Comparison of ENCODE assay signal across 35 cellular contexts in genomic region chr1:121538943-121539575, GRCh38.
DNase-seq lines count a peak whose midpoint lies in the region; FAIRE-seq and TF ChIP-seq lines count a peak whose summit lies in the region.
"Had no signal": no experiment of that assay in that cellular context is flagged by ENCODE, and none has a peak within 500 bp of the region (broad histone marks: within the 10 kb centered on the region; RNA-seq: fewer than 3 reads in every experiment).

No MANE protein-coding gene starts in this region.

- TF ChIP-seq CTCF in osteoblast (IDR thresholded peaks at IDR 0.05; ENCODE audit: extremely low read depth, low read depth, low read length) (no peak), thyroid gland (IDR thresholded peaks at IDR 0.05) (no peak), CD14-positive monocyte (IDR thresholded peaks at IDR 0.05) (no peak)

- intact Hi-C loops in thyroid gland (cut with DNase I) (no loop called here), CD14-positive monocyte (cut with micrococcal nuclease) (no loop called here)

- no peaks in the 10 kb centered on the region for H3K79me2 ChIP-seq in osteoblast (ENCODE audit: insufficient read depth, low read length)
- H3K79me2 ChIP-seq: parathyroid adenoma had no signal

- no peaks in the 10 kb centered on the region for H3K27me3 Mint-ChIP-seq in CD14-positive monocyte (ENCODE audit: low read depth in 3 of 3)
- H3K27me3 Mint-ChIP-seq: activated CD8-positive, alpha-beta memory T cell treated with anti-CD3 and anti-CD28 coated beads, Interleukin-2, amount 10 ng/mL, durations not matched to agents 7 days and 5 days; CD4-positive, CD25-positive, alpha-beta regulatory T cell had no signal

- H3K27me3 ChIP-seq in osteoblast (ENCODE audit: insufficient read depth, low read length) = no peaks in the 10 kb centered on the region
- H3K27me3 ChIP-seq in thyroid gland = no peaks in the 10 kb centered on the region
- H3K27me3 ChIP-seq: right atrium auricular region, testis had no signal

- peaks cover 0 to 4% (median 0%) of the 10 kb centered on the region in 7 donors for H3K9me3 Mint-ChIP-seq in CD14-positive monocyte
- H3K9me3 Mint-ChIP-seq: neural crest cell had no signal

- H3K27ac ChIP-seq in osteoblast (ENCODE audit: low read depth, low read length) = no peak overlapping the region
- H3K27ac ChIP-seq in thyroid gland = no peak overlapping the region
- H3K27ac ChIP-seq: 22Rv1, left ventricle myocardium inferior, parathyroid adenoma, right atrium auricular region, testis had no signal

- TF ChIP-seq POLR2A in thyroid gland (IDR thresholded peaks at IDR 0.05) = no peak
- TF ChIP-seq POLR2A in GM12892 (IDR thresholded peaks at IDR 0.05; ENCODE audit: low read depth, low read length) = no peak

- H3K36me3 Mint-ChIP-seq in CD14-positive monocyte = no peaks in the 10 kb centered on the region
- H3K36me3 Mint-ChIP-seq: CD4-positive, CD25-positive, alpha-beta regulatory T cell had no signal

- WGBS in thyroid gland, 2 donors = 46 to 48% methylated on average over 2 of the region's 2 CpGs

- H3K9me3 ChIP-seq in osteoblast (ENCODE audit: low read depth, low read length) = no peaks in the 10 kb centered on the region
- no peaks in the 10 kb centered on the region for H3K9me3 ChIP-seq in thyroid gland
- H3K9me3 ChIP-seq: left ventricle myocardium inferior, right atrium auricular region, testis had no signal

- no peaks in the 10 kb centered on the region for H4K20me1 ChIP-seq in osteoblast (ENCODE audit: insufficient read depth, low read length)

- FAIRE-seq in GM12892 (lab: Jason Lieb, UNC) = no peak
- FAIRE-seq: astrocyte, D721Med, GM12878, keratinocyte, TTC549 had no signal

- H3K4me3 Mint-ChIP-seq in CD14-positive monocyte = no peak overlapping the region
- H3K4me3 Mint-ChIP-seq: activated CD8-positive, alpha-beta memory T cell treated with anti-CD3 and anti-CD28 coated beads, Interleukin-2, amount 10 ng/mL, durations not matched to agents 7 days and 5 days; CD4-positive, CD25-positive, alpha-beta regulatory T cell; neural crest cell had no signal

- no peak overlapping the region for H3K4me2 ChIP-seq in osteoblast (ENCODE audit: insufficient read depth, low read length)

- H2AFZ ChIP-seq in osteoblast (ENCODE audit: low read length) = no peak overlapping the region
- H2AFZ ChIP-seq: parathyroid adenoma had no signal

- no peak overlapping the region for H3K27ac Mint-ChIP-seq in CD14-positive monocyte
- H3K27ac Mint-ChIP-seq: activated CD8-positive, alpha-beta memory T cell treated with anti-CD3 and anti-CD28 coated beads, Interleukin-2, amount 10 ng/mL, durations not matched to agents 7 days and 5 days had no signal

- no peaks in the 10 kb centered on the region for H3K4me1 Mint-ChIP-seq in CD14-positive monocyte
- H3K4me1 Mint-ChIP-seq: activated CD8-positive, alpha-beta memory T cell treated with anti-CD3 and anti-CD28 coated beads, Interleukin-2, amount 10 ng/mL, durations not matched to agents 7 days and 5 days; neural crest cell had no signal

- H3K36me3 ChIP-seq in osteoblast (ENCODE audit: insufficient read depth, low read length) (no peaks in the 10 kb centered on the region), thyroid gland (no peaks in the 10 kb centered on the region)
- H3K36me3 ChIP-seq: left ventricle myocardium inferior, right atrium auricular region had no signal

- H3K4me1 ChIP-seq in osteoblast (ENCODE audit: insufficient read depth, low read length) (peaks cover 7% of the 10 kb centered on the region), thyroid gland (no peaks in the 10 kb centered on the region)
- H3K4me1 ChIP-seq: left ventricle myocardium inferior, parathyroid adenoma, right atrium auricular region, testis had no signal

- no peak overlapping the region for H3K4me3 ChIP-seq in osteoblast (ENCODE audit: insufficient read depth, low read length)
- no peak overlapping the region for H3K4me3 ChIP-seq in thyroid gland (replicated peaks in 1 of 3)
- H3K4me3 ChIP-seq: GM12878, left ventricle myocardium inferior, right atrium auricular region, testis had no signal

- DNase-seq in DMS 273 (lab: John Stamatoyannopoulos, UW; ENCODE audit: unreplicated experiment) (peak; percentile 8), DMS 273 treated with DMSO at 0.1 percent for 48 hours (lab: John Stamatoyannopoulos, UW) (no peak), LHCN-M2 (ENCODE audit: low read depth) (peak; percentile 51), astrocyte of the hippocampus (ENCODE audit: low read depth, low spot score) (peak; percentile 1), osteoblast (ENCODE audit: insufficient read length, low spot score, missing footprints) (peak; percentile 58), thyroid gland (no peak), CD14-positive monocyte (ENCODE audit: low spot score) (no peak), GM12892 (ENCODE audit: insufficient read length) (no peak)
- DNase-seq: activated CD4-positive, alpha-beta T cell treated with anti-CD3 and anti-CD28 coated beads, Interleukin-2, amount 50 U/mL, for 4 hours; activated CD8-positive, alpha-beta memory T cell treated with anti-CD3 and anti-CD28 coated beads, Interleukin-2, amount 10 ng/mL, durations not matched to agents 7 days and 5 days; activated gamma-delta T cell treated with Interleukin-2 at 50 U/mL for 16 hours; activated T-cell treated with anti-CD3 and anti-CD28 coated beads, Interleukin-2, amount 50 U/mL, for 48 hours; CD4-positive, CD25-positive, alpha-beta regulatory T cell; central memory CD4-positive, alpha-beta T cell; cortex of kidney; effector memory CD4-positive, alpha-beta T cell; glutamatergic neuron; KBM-7; left ventricle myocardium inferior; mesendoderm; NCI-H1417 treated with DMSO at 0.1 percent for 48 hours; NCI-H2081; stimulated activated CD4-positive, alpha-beta T cell treated with anti-CD3 and anti-CD28 coated beads, Interleukin-1b, Interleukin-23, amount 100 ng/mL, for 48 hours; stimulated activated naive CD8-positive, alpha-beta T cell treated with anti-CD3 and anti-CD28 coated beads, Interleukin-15, Interleukin-2, amounts not matched to agents 100 U/mL and 50 U/mL, for 24 hours; T-helper 1 cell; testis had no signal

Comparison
In these comparisons a context has a peak if more than half of its experiments do, and no peak if none do; other contexts are left out.
1. DNase-seq: peak in DMS 273 (single experiment), LHCN-M2 (single experiment), astrocyte of the hippocampus (single experiment) and osteoblast (single experiment); none in DMS 273 treated with DMSO at 0.1 percent for 48 hours (single experiment), thyroid gland (0 of 2), CD14-positive monocyte (single experiment) and GM12892 (single experiment).